In genomic region chr5:177455661-177456590, GRCh38 we compare ENCODE assay signal across 8 cellular contexts. TPM values are rescaled to one million over a fixed set of nuclear protein-coding genes. Genes with fewer than 3 reads are reported as not detected.
DNase-seq lines count a peak whose midpoint lies in the region; ATAC-seq, FAIRE-seq and TF ChIP-seq lines count a peak whose summit lies in the region.

No MANE protein-coding gene starts in this region.

- H3K4me3 ChIP-seq in astrocyte (ENCODE audit: insufficient read depth, low read depth, low read length): peak overlapping the region; percentile 30

- ATAC-seq in HG02798 (IDR thresholded peaks at IDR 0.05; ENCODE audit: poor library complexity, unreplicated experiment): peak; percentile 12
- peak; percentile 74 for ATAC-seq in sciatic nerve
- no peak for ATAC-seq in HG03342 (IDR thresholded peaks at IDR 0.05; ENCODE audit: unreplicated experiment)

- TF ChIP-seq CTCF in GM12874 (IDR thresholded peaks at IDR 0.05; ENCODE audit: insufficient read depth, low read depth, low read length) (peak; percentile 94), astrocyte (IDR thresholded peaks at IDR 0.05; ENCODE audit: insufficient read depth, low read depth, low read length) (peak; percentile 51)

- no peaks in the 10 kb centered on the region for H3K9me3 ChIP-seq in astrocyte (ENCODE audit: insufficient read depth, low read depth, low read length)

- peaks cover 36% of the 10 kb centered on the region for H3K4me1 ChIP-seq in astrocyte (ENCODE audit: insufficient read depth, low read length)

- peaks cover 7% of the 10 kb centered on the region for H3K79me2 ChIP-seq in astrocyte (ENCODE audit: insufficient read depth, low read length)

- H2AFZ ChIP-seq in astrocyte (ENCODE audit: low read depth, low read length): no peak overlapping the region

- H3K9ac ChIP-seq in astrocyte (ENCODE audit: low read length): peak overlapping the region; percentile 18

- peaks cover 1% of the 10 kb centered on the region for H3K27me3 Mint-ChIP-seq in astrocyte (ENCODE audit: low read depth, unreplicated experiment)

- H4K20me1 ChIP-seq in astrocyte (ENCODE audit: insufficient read depth, low read length): peaks cover 82% of the 10 kb centered on the region

- no peak overlapping the region for H3K4me3 Mint-ChIP-seq in astrocyte (ENCODE audit: unreplicated experiment)

- intact Hi-C loops in sciatic nerve (cut with DNase I): loop anchor here (5.0 kb wide), 1 partner anchor 54 kb away; the partner anchor contains the start of gene PFN3

- no peak for FAIRE-seq in astrocyte (lab: Jason Lieb, UNC)

- peaks cover 9% of the 10 kb centered on the region for H3K4me1 Mint-ChIP-seq in astrocyte (ENCODE audit: low read depth, unreplicated experiment)

- H3K9me3 Mint-ChIP-seq in astrocyte (ENCODE audit: unreplicated experiment): no peaks in the 10 kb centered on the region

- H3K4me2 ChIP-seq in astrocyte (ENCODE audit: low read length): peak overlapping the region; percentile 83

- DNase-seq in NCI-H187 treated with DMSO at 0.1 percent for 48 hours (lab: John Stamatoyannopoulos, UW) (peak; percentile 36), T-helper 22 cell (ENCODE audit: low read depth) (peak; percentile 85), astrocyte (ENCODE audit: low read depth) (peak; percentile 57), hippocampal formation (lab: John Stamatoyannopoulos, UW) (peak; percentile 53 to 82), sciatic nerve (ENCODE audit: low spot score) (peak; percentile 96)

- peaks cover 7% of the 10 kb centered on the region for H3K36me3 Mint-ChIP-seq in astrocyte (ENCODE audit: low read depth, unreplicated experiment)

- H3K27ac ChIP-seq in astrocyte (ENCODE audit: low read depth, low read length): peak overlapping the region; percentile 10

- H3K27ac Mint-ChIP-seq in astrocyte (ENCODE audit: unreplicated experiment): peak overlapping the region; percentile 93

- H3K36me3 ChIP-seq in astrocyte (ENCODE audit: insufficient read depth, low read length): peaks cover 19% of the 10 kb centered on the region

- H3K27me3 ChIP-seq in astrocyte (ENCODE audit: insufficient read depth, low read length): no peaks in the 10 kb centered on the region

RNA-seq across cellular contexts. Expression of gene PRR7, which starts 9.3 kb away (rescaled TPM):
- 9.9 TPM in 2 replicates for total RNA-seq in astrocyte
- total RNA-seq in sciatic nerve: 8.2 TPM

RNA-seq across cellular contexts. Expression of gene DBN1, which starts 17.5 kb away (rescaled TPM):
- total RNA-seq in astrocyte (350 and 371 TPM in 2 replicates), sciatic nerve (63.5 TPM)

RNA-seq across cellular contexts. Expression of gene GRK6, which starts 29.4 kb away (rescaled TPM):
- 19.7 and 25.9 TPM in 2 replicates for total RNA-seq in astrocyte
- total RNA-seq in sciatic nerve: 25.0 TPM

RNA-seq across cellular contexts. Expression of gene PDLIM7, which starts 41.5 kb away (rescaled TPM):
- total RNA-seq in astrocyte (590 and 591 TPM in 2 replicates), sciatic nerve (144 TPM)

RNA-seq across cellular contexts. Expression of gene F12, which starts 46.6 kb away (rescaled TPM):
- total RNA-seq in astrocyte: 2.8 and 3.0 TPM in 2 replicates
- total RNA-seq in sciatic nerve: 0.49 TPM

Comparison
In these comparisons a context has a peak if more than half of its experiments do, and no peak if none do; other contexts are left out.
1. DNase-seq: peak in every context shown above with its lines; median percentile 96 in sciatic nerve; 85 in T-helper 22 cell; 68 in hippocampal formation; 57 in astrocyte; 36 in NCI-H187 treated with DMSO at 0.1 percent for 48 hours.